Comparison of ENCODE assay signal across 2 cellular contexts in genomic region chr3:122387709-122388108, GRCh38.
TF ChIP-seq lines count a peak whose summit lies in the region.

No MANE protein-coding gene starts in this region.

TF ChIP-seq in GM23338, 12 proteins besides CTCF, POLR2A, EP300 and RAD21:
- TF ChIP-seq CREB1 (CRISPR knock-in tag; IDR thresholded peaks at IDR 0.05; ENCODE audit: low read depth), result no peak
- no peak for TF ChIP-seq EZH2 (IDR thresholded peaks at IDR 0.05; ENCODE audit: low read depth, unreplicated experiment)
- no peak for TF ChIP-seq STAT1 (IDR thresholded peaks at IDR 0.05; ENCODE audit: unreplicated experiment)
- TF ChIP-seq JUNB (IDR thresholded peaks at IDR 0.05; ENCODE audit: unreplicated experiment), result no peak
- TF ChIP-seq EZH2phosphoT487 (IDR thresholded peaks at IDR 0.05; ENCODE audit: unreplicated experiment), result no peak
- no peak for TF ChIP-seq REST (IDR thresholded peaks at IDR 0.05; ENCODE audit: unreplicated experiment)
- TF ChIP-seq ZNF114 (CRISPR knock-in tag; IDR thresholded peaks at IDR 0.05), result no peak
- no peak for TF ChIP-seq POLR2AphosphoS5 (IDR thresholded peaks at IDR 0.05; ENCODE audit: low read depth)
- no peak for TF ChIP-seq NANOG (IDR thresholded peaks at IDR 0.05; ENCODE audit: borderline replicate concordance)
- no peak for TF ChIP-seq ZNF331 (CRISPR knock-in tag; IDR thresholded peaks at IDR 0.05; ENCODE audit: low read depth)
- TF ChIP-seq, protein P1, sequence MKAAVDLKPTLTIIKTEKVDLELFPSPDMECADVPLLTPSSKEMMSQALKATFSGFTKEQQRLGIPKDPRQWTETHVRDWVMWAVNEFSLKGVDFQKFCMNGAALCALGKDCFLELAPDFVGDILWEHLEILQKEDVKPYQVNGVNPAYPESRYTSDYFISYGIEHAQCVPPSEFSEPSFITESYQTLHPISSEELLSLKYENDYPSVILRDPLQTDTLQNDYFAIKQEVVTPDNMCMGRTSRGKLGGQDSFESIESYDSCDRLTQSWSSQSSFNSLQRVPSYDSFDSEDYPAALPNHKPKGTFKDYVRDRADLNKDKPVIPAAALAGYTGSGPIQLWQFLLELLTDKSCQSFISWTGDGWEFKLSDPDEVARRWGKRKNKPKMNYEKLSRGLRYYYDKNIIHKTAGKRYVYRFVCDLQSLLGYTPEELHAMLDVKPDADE (IDR thresholded peaks at IDR 0.05), result no peak
- TF ChIP-seq ZNF462 (CRISPR knock-in tag; IDR thresholded peaks at IDR 0.05), result no peak

TF ChIP-seq in H1, 55 proteins besides CTCF, POLR2A, EP300 and RAD21:
- TF ChIP-seq E2F6 (IDR thresholded peaks at IDR 0.05) (no peak), SIN3A (conservative IDR thresholded peaks at IDR 0.05 in 1 of 2, IDR thresholded peaks at IDR 0.05 in 1 of 2; ENCODE audit: low read depth in 1 of 2, low read length in 2 of 2) (no peak)
- TF ChIP-seq, protein P2, sequence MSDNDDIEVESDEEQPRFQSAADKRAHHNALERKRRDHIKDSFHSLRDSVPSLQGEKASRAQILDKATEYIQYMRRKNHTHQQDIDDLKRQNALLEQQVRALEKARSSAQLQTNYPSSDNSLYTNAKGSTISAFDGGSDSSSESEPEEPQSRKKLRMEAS (IDR thresholded peaks at IDR 0.05), result peak; percentile 29; the same call in 1 of the 2 replicates
